In the genomic region with DNA sequence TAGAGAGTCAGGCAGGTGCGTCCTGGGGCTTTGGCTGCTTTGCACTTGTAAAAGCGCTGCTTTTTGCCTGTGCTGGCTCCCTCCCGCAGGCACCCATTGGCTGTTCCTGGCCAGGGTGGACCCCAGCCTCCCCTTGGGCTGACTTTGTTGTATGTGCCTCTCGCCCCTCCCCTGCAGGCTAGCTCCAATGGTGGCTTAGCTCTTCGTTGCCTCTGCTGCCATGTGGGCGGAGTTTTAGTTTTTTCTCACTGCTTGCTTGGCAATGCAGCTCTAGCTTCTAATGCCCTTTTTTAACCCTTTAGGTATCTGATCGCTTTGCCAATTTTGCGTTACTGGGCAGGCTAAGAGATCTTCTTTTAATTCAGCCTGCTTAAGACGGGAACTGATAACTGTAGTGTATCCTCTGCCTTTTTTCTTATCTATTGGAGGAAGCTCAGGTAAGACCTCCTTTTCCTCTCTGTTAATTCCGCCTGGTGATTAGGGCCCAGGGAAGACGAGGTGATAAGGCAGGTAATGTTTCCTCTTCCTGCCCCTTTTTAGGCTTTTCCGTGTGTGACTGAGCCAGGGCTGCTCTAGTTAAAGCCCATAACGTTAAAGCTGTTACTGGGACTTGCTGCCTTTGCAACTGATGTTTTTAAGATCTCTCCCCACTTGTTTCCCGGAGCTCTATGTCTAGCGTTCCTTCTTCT, we compare ENCODE assay signal across 8 cellular contexts. TPM values are rescaled to one million over a fixed set of nuclear protein-coding genes. Genes with fewer than 3 reads are reported as not detected.
DNase-seq lines count a peak whose midpoint lies in the region; TF ChIP-seq lines count a peak whose summit lies in the region.

No MANE protein-coding gene starts in this region.

- DNase-seq in DMS53 treated with DMSO at 0.1 percent for 48 hours (lab: John Stamatoyannopoulos, UW; ENCODE audit: unreplicated experiment) (peak; percentile 43), NCI-H146 treated with DMSO at 0.1 percent for 48 hours (lab: John Stamatoyannopoulos, UW; ENCODE audit: unreplicated experiment) (peak; percentile 57), cerebellum (ENCODE audit: low spot score) (peak; percentile 6), neural crest cell (ENCODE audit: low read depth, low spot score) (peak; percentile 67), GM10248 (ENCODE audit: extremely low spot score) (no peak), Kasumi-1 (lab: John Stamatoyannopoulos, UW) (no peak), T1000 (lab: John Stamatoyannopoulos, UW) (no peak), NCI-H510A treated with DMSO at 0.1 percent for 48 hours (lab: John Stamatoyannopoulos, UW) (no peak)

- H3K36me3 Mint-ChIP-seq in neural crest cell (ENCODE audit: low read depth) = no peaks in the 10 kb centered on the region

- POLR2A ChIA-PET in GM10248 (lab: Yijun Ruan, JAX) = no interaction called here

- CTCF ChIA-PET in GM10248 (lab: Yijun Ruan, JAX) = interaction anchor here (0.8 to 3.0 kb wide), 4 partner anchors 8 to 131 kb away, joined by 3 to 8 read pairs (median 6); a partner anchor contains a TSS

- TF ChIP-seq CTCF in neural crest cell (conservative IDR thresholded peaks at IDR 0.05) (no peak), GM10248 (IDR thresholded peaks at IDR 0.05; ENCODE audit: control extremely low read depth, extremely low read depth, low read depth, missing control alignments) (no peak)

- no peak overlapping the region for H3K27ac Mint-ChIP-seq in neural crest cell (ENCODE audit: unreplicated experiment)

- peak overlapping the region; percentile 75 for H3K4me3 Mint-ChIP-seq in neural crest cell

- H3K27me3 Mint-ChIP-seq in neural crest cell (ENCODE audit: low read depth) = peaks cover 5% of the 10 kb centered on the region

- peaks cover 20% of the 10 kb centered on the region for H3K4me1 Mint-ChIP-seq in neural crest cell

- H3K9me3 Mint-ChIP-seq in neural crest cell = no peaks in the 10 kb centered on the region

RNA-seq across cellular contexts. Expression of a gene that starts 11.8 kb away (rescaled TPM):
- 1.8 TPM for total RNA-seq in cerebellum
- total RNA-seq in neural crest cell = 1.9 and 2.7 TPM in 2 replicates

Comparison
In these comparisons a context has a peak if more than half of its experiments do, and no peak if none do; other contexts are left out.
1. DNase-seq: peak in DMS53 treated with DMSO at 0.1 percent for 48 hours (single experiment), NCI-H146 treated with DMSO at 0.1 percent for 48 hours (single experiment), cerebellum (single experiment) and neural crest cell (single experiment); none in GM10248 (single experiment), Kasumi-1 (0 of 2), T1000 (single experiment) and NCI-H510A treated with DMSO at 0.1 percent for 48 hours (single experiment).